Comparison of ENCODE assay signal across 29 cellular contexts in genomic region chr3:116806351-116806750, GRCh38.
"Had no signal": no experiment of that assay in that cellular context is flagged by ENCODE, and none has a peak within 500 bp of the region (broad histone marks: within the 10 kb centered on the region; RNA-seq: fewer than 3 reads in every experiment).

No MANE protein-coding gene starts in this region.

- H3K4me3 ChIP-seq: adrenal gland, ascending aorta, body of pancreas, breast epithelium, cardiac muscle cell had no signal

- H3K4me1 ChIP-seq: adrenal gland, ascending aorta, body of pancreas, breast epithelium had no signal

- H3K27ac ChIP-seq: adrenal gland, ascending aorta, body of pancreas, brain microvascular endothelial cell, breast epithelium, cardiac muscle cell had no signal

- H3K36me3 ChIP-seq: adrenal gland, ascending aorta, brain microvascular endothelial cell, breast epithelium, cardiac muscle cell had no signal

- DNase-seq: activated effector memory CD4-positive, alpha-beta T cell treated with anti-CD3 and anti-CD28 coated beads, Interleukin-2, amount 50 U/mL, for 16 hours; activated effector memory CD4-positive, alpha-beta T cell treated with Interleukin-2 at 50 U/mL for 16 hours; activated gamma-delta T cell; activated gamma-delta T cell treated with Interleukin-2 at 50 U/mL for 16 hours; activated naive CD4-positive, alpha-beta T cell; activated naive CD4-positive, alpha-beta T cell treated with anti-CD3 and anti-CD28 coated beads for 36 hours; activated naive CD4-positive, alpha-beta T cell treated with anti-CD3 and anti-CD28 coated beads, Interleukin-2, amount 10 ng/mL, durations not matched to agents 7 days and 5 days; activated naive CD4-positive, alpha-beta T cell treated with anti-CD3 and anti-CD28 coated beads, Interleukin-2, amount 50 U/mL, for 16 hours; activated naive CD4-positive, alpha-beta T cell treated with Interleukin-2 at 50 U/mL for 16 hours; activated naive CD8-positive, alpha-beta T cell treated with anti-CD3 and anti-CD28 coated beads for 36 hours; activated naive CD8-positive, alpha-beta T cell treated with anti-CD3 and anti-CD28 coated beads, Interleukin-2, amount 10 ng/mL, durations not matched to agents 7 days and 5 days; activated naive CD8-positive, alpha-beta T cell treated with anti-CD3 and anti-CD28 coated beads, Interleukin-2, amount 50 U/mL, for 24 hours; activated T-cell treated with anti-CD3 and anti-CD28 coated beads, Interleukin-2, amount 50 U/mL, for 24 hours; activated T-cell treated with anti-CD3 and anti-CD28 coated beads, Interleukin-2, amount 50 U/mL, for 4 hours; activated T-cell treated with anti-CD3 and anti-CD28 coated beads, Interleukin-2, amount 50 U/mL, for 48 hours; activated T-cell treated with anti-CD3 and anti-CD28 coated beads, Interleukin-2, amount 50 U/mL, for 72 hours; adrenal gland; amniotic stem cell; amygdala; anterior cingulate cortex; aorta; body of pancreas; brain microvascular endothelial cell; caudate nucleus; central memory CD4-positive, alpha-beta T cell; cerebellar nuclear complex had no signal

- H3K27me3 ChIP-seq: adrenal gland, ascending aorta, body of pancreas, brain microvascular endothelial cell, breast epithelium, cardiac muscle cell had no signal

- H3K9me3 ChIP-seq: ascending aorta, body of pancreas had no signal
